Comparison of ENCODE assay signal across 20 cellular contexts in the genomic region with DNA sequence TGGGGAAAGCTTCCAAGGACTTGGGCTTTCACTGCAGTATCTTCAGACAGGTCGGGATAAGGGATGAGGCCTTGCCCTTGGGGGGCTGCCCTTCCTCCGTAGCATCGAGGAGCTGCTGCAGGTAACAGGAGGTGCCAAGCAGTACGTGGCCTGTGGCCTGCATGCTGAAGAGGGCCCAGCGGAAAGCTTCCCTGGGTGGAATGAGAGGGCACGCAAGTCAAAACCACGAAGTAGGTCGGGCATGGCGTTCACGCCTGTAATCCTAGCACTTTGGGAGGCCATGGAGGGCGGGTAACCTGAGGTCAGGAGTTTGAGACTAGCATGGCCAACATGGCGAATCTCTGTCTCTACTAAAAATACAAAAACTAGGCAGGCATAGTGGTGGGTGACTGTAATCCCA. TPM values are rescaled to one million over a fixed set of nuclear protein-coding genes. Genes with fewer than 3 reads are reported as not detected.
A peak's percentile ranks its signal among the peaks of the same experiment; 100 is the strongest.
DNase-seq lines count a peak whose midpoint lies in the region; ATAC-seq and TF ChIP-seq lines count a peak whose summit lies in the region.
"Had no signal": no experiment of that assay in that cellular context is flagged by ENCODE, and none has a peak within 500 bp of the region (broad histone marks: within the 10 kb centered on the region; RNA-seq: fewer than 3 reads in every experiment).

No MANE protein-coding gene starts in this region.

- no peak for TF ChIP-seq EP300 in suprapubic skin (IDR thresholded peaks at IDR 0.05)

- TF ChIP-seq POLR2A in suprapubic skin (IDR thresholded peaks at IDR 0.05), result no peak

- H3K4me3 ChIP-seq in GM23338 (no peak overlapping the region), coronary artery (no peak overlapping the region), osteoblast (ENCODE audit: insufficient read depth, low read length) (no peak overlapping the region), suprapubic skin (no peak overlapping the region)
- H3K4me3 ChIP-seq: GM23248, PC-9 had no signal

- H3K36me3 Mint-ChIP-seq in GM23338 (ENCODE audit: low read depth), result no peaks in the 10 kb centered on the region
- H3K36me3 Mint-ChIP-seq: CD8-positive, alpha-beta T cell had no signal

- H3K27me3 ChIP-seq in GM23338 (ENCODE audit: insufficient read depth) (no peaks in the 10 kb centered on the region), osteoblast (ENCODE audit: insufficient read depth, low read length) (no peaks in the 10 kb centered on the region), suprapubic skin (no peaks in the 10 kb centered on the region)

- no peaks in the 10 kb centered on the region for H3K36me3 ChIP-seq in GM23338 (ENCODE audit: insufficient read depth)
- H3K36me3 ChIP-seq in osteoblast (ENCODE audit: insufficient read depth, low read length), result no peaks in the 10 kb centered on the region
- H3K36me3 ChIP-seq in suprapubic skin, result no peaks in the 10 kb centered on the region

- H3K4me2 ChIP-seq in GM23338 (no peak overlapping the region), osteoblast (ENCODE audit: insufficient read depth, low read length) (no peak overlapping the region)
- H3K4me2 ChIP-seq: PC-9 had no signal

- H3K4me3 Mint-ChIP-seq in GM23338, result no peak overlapping the region
- H3K4me3 Mint-ChIP-seq: CD8-positive, alpha-beta T cell had no signal

- no peak for ATAC-seq in GM23338
- no peak for ATAC-seq in HG03097 (IDR thresholded peaks at IDR 0.05; ENCODE audit: low FRiP score, unreplicated experiment)
- no peak for ATAC-seq in HG02840 (IDR thresholded peaks at IDR 0.05; ENCODE audit: low FRiP score, unreplicated experiment)
- ATAC-seq: CD8-positive, alpha-beta T cell had no signal

- no peaks in the 10 kb centered on the region for H3K9me2 ChIP-seq in GM23338 (ENCODE audit: insufficient read depth)

- no peaks in the 10 kb centered on the region; the same call in 1 of the 2 replicates for H3K4me1 ChIP-seq in GM23338 (ENCODE audit: insufficient read depth)
- peaks cover 7% of the 10 kb centered on the region for H3K4me1 ChIP-seq in osteoblast (ENCODE audit: insufficient read depth, low read length)
- peaks cover 33% of the 10 kb centered on the region for H3K4me1 ChIP-seq in suprapubic skin

- H2AFZ ChIP-seq in GM23338 (peak overlapping the region; percentile 32; the same call in 1 of the 2 replicates), osteoblast (ENCODE audit: low read length) (no peak overlapping the region)
- H2AFZ ChIP-seq: GM23248, PC-9 had no signal

- no peaks in the 10 kb centered on the region for H3F3A ChIP-seq in GM23338 (replicated peaks; ENCODE audit: low read depth)

- WGBS in suprapubic skin, result 80% methylated on average over 12 of the region's 12 CpGs

- no peak overlapping the region for H3K27ac ChIP-seq in GM23338 (ENCODE audit: low read depth)
- H3K27ac ChIP-seq in coronary artery, result peak overlapping the region; percentile 42 to 83
- H3K27ac ChIP-seq in osteoblast (ENCODE audit: low read depth, low read length), result no peak overlapping the region
- peak overlapping the region; percentile 4 for H3K27ac ChIP-seq in suprapubic skin
- H3K27ac ChIP-seq: GM23248, PC-9 had no signal

- H3K27ac Mint-ChIP-seq in GM23338, result no peak overlapping the region
- H3K27ac Mint-ChIP-seq: CD8-positive, alpha-beta T cell had no signal

- DNase-seq in GM23338 (ENCODE audit: low spot score) (no peak), coronary artery (ENCODE audit: low spot score) (no peak), osteoblast (ENCODE audit: insufficient read length, low spot score, missing footprints) (peak; percentile 11), suprapubic skin (ENCODE audit: low spot score in 2 of 2) (no peak), SIG-M5 treated with dmso at 0.1 percent for 504 hours (lab: John Stamatoyannopoulos, UW; ENCODE audit: unreplicated experiment) (no peak), hippocampal formation (lab: John Stamatoyannopoulos, UW) (no peak)
- DNase-seq: CD8-positive, alpha-beta T cell; DMS79 treated with DMSO at 0.1 percent for 48 hours; GM23248; Karpas-422; MM.1S; NCI-H1092 treated with DMSO at 0.1 percent for 48 hours; NCI-H2081 treated with DMSO at 0.1 percent for 48 hours; NCI-H510A; NCI-H774; PC-9 had no signal

- peaks cover under 1% of the 10 kb centered on the region; the same call in 2 of the 3 replicates for H3K4me1 Mint-ChIP-seq in GM23338

- TF ChIP-seq CTCF in GM23338 (conservative IDR thresholded peaks at IDR 0.05; ENCODE audit: low read depth in 2 of 2) (no peak), coronary artery (IDR thresholded peaks at IDR 0.05) (no peak), osteoblast (IDR thresholded peaks at IDR 0.05; ENCODE audit: extremely low read depth, low read depth, low read length) (no peak), suprapubic skin (IDR thresholded peaks at IDR 0.05) (no peak)

- H3K9me3 ChIP-seq in osteoblast (ENCODE audit: low read depth, low read length) (no peaks in the 10 kb centered on the region), suprapubic skin (no peaks in the 10 kb centered on the region)

- no peaks in the 10 kb centered on the region for H3K9me3 Mint-ChIP-seq in GM23338
- H3K9me3 Mint-ChIP-seq: CD8-positive, alpha-beta T cell had no signal

- H4K20me1 ChIP-seq in GM23338 (replicated peaks; ENCODE audit: insufficient read depth), result no peaks in the 10 kb centered on the region
- H4K20me1 ChIP-seq in osteoblast (ENCODE audit: insufficient read depth, low read length), result no peaks in the 10 kb centered on the region

- H3K79me2 ChIP-seq in GM23338 (replicated peaks; ENCODE audit: insufficient read depth) (no peaks in the 10 kb centered on the region), osteoblast (ENCODE audit: insufficient read depth, low read length) (no peaks in the 10 kb centered on the region)

- peaks cover 15% of the 10 kb centered on the region for H3K27me3 Mint-ChIP-seq in GM23338 (ENCODE audit: insufficient read depth, low read depth, poor library complexity)

TF ChIP-seq in GM23338, 12 proteins besides CTCF, POLR2A, EP300 and RAD21 (continues in another document):
- no peak for TF ChIP-seq ETS1 (IDR thresholded peaks at IDR 0.05)
- TF ChIP-seq POLR2AphosphoS5 (IDR thresholded peaks at IDR 0.05; ENCODE audit: low read depth), result no peak
- no peak for TF ChIP-seq ZNF331 (CRISPR knock-in tag; IDR thresholded peaks at IDR 0.05; ENCODE audit: low read depth)

RNA-seq across cellular contexts. Expression of gene CIDEC, which starts 12.9 kb away (rescaled TPM):
- not detected in 2 replicates for total RNA-seq in GM23338 (2014; rRNA removed; shearing (Covaris generic))
- polyA plus RNA-seq in GM23338 (2016; fragmentation: Nextera tagmentation; extraction: Ambion mirVana), result not detected in 2 replicates
- total RNA-seq in osteoblast (not detected in 2 replicates), suprapubic skin (10 to 100 TPM; 12.5 to 34.7 (median 26.1) TPM)
- total RNA-seq: A172; CD8-positive, alpha-beta T cell; G401; GM23248 had no signal
- polyA plus RNA-seq: GM23248 had no signal

RNA-seq across cellular contexts. Expression of gene RPUSD3, which starts 23.3 kb away (rescaled TPM):
- total RNA-seq in GM23338 (2014; rRNA removed; shearing (Covaris generic)), result 73.4 and 82.8 TPM in 2 replicates
- polyA plus RNA-seq in GM23338 (2016; fragmentation: Nextera tagmentation; extraction: Ambion mirVana), result 59.6 and 64.3 TPM in 2 replicates
- 18.6 and 19.2 TPM in 2 replicates for total RNA-seq in osteoblast
- 10 to 100 TPM; 34.8 to 46.5 (median 42.1) TPM for total RNA-seq in suprapubic skin

RNA-seq across cellular contexts. Expression of gene JAGN1, which starts 23.3 kb away (rescaled TPM):
- 22.5 and 23.7 TPM in 2 replicates for total RNA-seq in GM23338 (2014; rRNA removed; shearing (Covaris generic))
- 27.9 and 32.0 TPM in 2 replicates for polyA plus RNA-seq in GM23338 (2016; fragmentation: Nextera tagmentation; extraction: Ambion mirVana)
- total RNA-seq in osteoblast (21.8 and 26.1 TPM in 2 replicates), suprapubic skin (10 to 100 TPM; 29.5 to 71.3 (median 49.8) TPM)

RNA-seq across cellular contexts. Expression of gene IL17RE, which starts 35.5 kb away (rescaled TPM):
- 3.4 and 4.3 TPM in 2 replicates for total RNA-seq in GM23338 (2014; rRNA removed; shearing (Covaris generic))
- polyA plus RNA-seq in GM23338 (2016; fragmentation: Nextera tagmentation; extraction: Ambion mirVana), result 1.0 and 1.1 TPM in 2 replicates
- 0.29 and 0.72 TPM in 2 replicates for total RNA-seq in osteoblast
- total RNA-seq in suprapubic skin, result 100 to 1,000 TPM in 1 of 4 donors, 10 to 100 TPM in 3; 49.2 to 116 (median 77.8) TPM

RNA-seq across cellular contexts. Expression of gene IL17RC, which starts 49.8 kb away (rescaled TPM):
- total RNA-seq in GM23338 (2014; rRNA removed; shearing (Covaris generic)), result 12.6 and 15.0 TPM in 2 replicates
- polyA plus RNA-seq in GM23338 (2016; fragmentation: Nextera tagmentation; extraction: Ambion mirVana), result 8.4 and 10.2 TPM in 2 replicates
- total RNA-seq in osteoblast, result 42.1 and 47.0 TPM in 2 replicates
- total RNA-seq in suprapubic skin, result 100 to 1,000 TPM in 3 of 4 donors, 10 to 100 TPM in 1; 92.5 to 185 (median 137) TPM

Comparison
In these comparisons a context has a peak if more than half of its experiments do, and no peak if none do; other contexts are left out.
1. H3K27ac ChIP-seq: peak in coronary artery (2 of 2) and suprapubic skin (single experiment); none in GM23338 (single experiment) and osteoblast (single experiment).
2. RNA of gene CIDEC, which starts 12.9 kb away (total RNA-seq): 12.5 to 34.7 TPM in suprapubic skin; not detected in GM23338 and not detected in osteoblast; every median in the first group is over 10 times any median in the second.